In genomic region chr1:229410692-229411433, GRCh38 we compare ENCODE assay signal across 9 cellular contexts. TPM values are rescaled to one million over a fixed set of nuclear protein-coding genes. Genes with fewer than 3 reads are reported as not detected.
DNase-seq lines count a peak whose midpoint lies in the region; ATAC-seq and TF ChIP-seq lines count a peak whose summit lies in the region.
"Had no signal": no experiment of that assay in that cellular context is flagged by ENCODE, and none has a peak within 500 bp of the region (broad histone marks: within the 10 kb centered on the region; RNA-seq: fewer than 3 reads in every experiment).

No MANE protein-coding gene starts in this region.

- peaks cover 0 to 1% (median 0%) of the 10 kb centered on the region in 3 experiments; a peak in 2 of 7 replicates for H3K36me3 Mint-ChIP-seq in H9 (ENCODE audit: insufficient read depth in 1 of 3, low read depth in 3 of 3)
- H3K36me3 Mint-ChIP-seq: activated naive CD8-positive, alpha-beta T cell had no signal

- peak overlapping the region in 1 of 2 experiments; percentile 38; a peak in 2 of 5 replicates for H3K4me3 Mint-ChIP-seq in H9
- H3K4me3 Mint-ChIP-seq: activated naive CD8-positive, alpha-beta T cell had no signal

- no peak overlapping the region for H3K14ac ChIP-seq in H9 (ENCODE audit: insufficient read depth, low read length)

- peak overlapping the region in 1 of 3 experiments; percentile 53; a peak in 1 of 7 replicates for H3K27ac Mint-ChIP-seq in H9
- H3K27ac Mint-ChIP-seq: activated naive CD8-positive, alpha-beta T cell had no signal

- H3K9me3 Mint-ChIP-seq in H9, result no peaks in the 10 kb centered on the region; a peak in 1 of 5 replicates

- DNase-seq in ACHN (peak; percentile 74), H9 (peak; percentile 82), NCI-H510A treated with DMSO at 0.1 percent for 48 hours (lab: John Stamatoyannopoulos, UW) (peak; percentile 60), astrocyte of the hippocampus (ENCODE audit: low read depth, low spot score) (peak; percentile 69), islet precursor cell (peak; percentile 95), superior temporal gyrus (ENCODE audit: extremely low spot score) (peak; percentile 77)

- no peak overlapping the region for H2AK5ac ChIP-seq in H9 (ENCODE audit: insufficient read length, low read length)

- no peak overlapping the region for H4K91ac ChIP-seq in H9 (ENCODE audit: insufficient read length, low read depth, low read length)

- H4K5ac ChIP-seq in H9 (ENCODE audit: insufficient read length, low read depth, low read length), result no peak overlapping the region

- no peak overlapping the region for H3K9ac ChIP-seq in H9 (ENCODE audit: extremely low read depth, insufficient read length, low read length)

- no peaks in the 10 kb centered on the region for H4K20me1 ChIP-seq in H9 (ENCODE audit: control insufficient read depth, insufficient read depth, insufficient read length)

- H3K4me1 Mint-ChIP-seq in H9, result peaks cover 30 to 54% of the 10 kb centered on the region in 2 experiments

- H3K4me2 ChIP-seq in H9 (ENCODE audit: insufficient read depth, insufficient read length, low read length), result no peak overlapping the region

- no peak overlapping the region for H4K8ac ChIP-seq in H9 (replicated peaks; ENCODE audit: insufficient read length, low read depth, low read length)

- H2BK20ac ChIP-seq in H9 (ENCODE audit: low read depth, low read length, poor library complexity, severe bottlenecking), result no peak overlapping the region

- no peak overlapping the region for H2AFZ ChIP-seq in H9 (ENCODE audit: low read length)

- peaks cover 14% of the 10 kb centered on the region for H3K23me2 ChIP-seq in H9 (ENCODE audit: insufficient read length, low read depth, low read length, poor library complexity, severe bottlenecking)

- no peak overlapping the region for H3K18ac ChIP-seq in H9 (ENCODE audit: insufficient read length, low read depth, low read length)

- in situ Hi-C loops in ACHN (cut with HindIII; ENCODE audit: low pct_ligation_motif_present, low pct_unique_long_range_greater_than_20kb, low sequenced_read_pairs), result no loop called here

- no peak overlapping the region for H3K23ac ChIP-seq in H9 (ENCODE audit: insufficient read length, low read depth, low read length)

- H2BK120ac ChIP-seq in H9 (ENCODE audit: low read depth, low read length, poor library complexity, severe bottlenecking), result no peak overlapping the region

- peaks cover 68% of the 10 kb centered on the region for H3K27me3 Mint-ChIP-seq in H9 (ENCODE audit: low read depth)

- no peak overlapping the region for H3K56ac ChIP-seq in H9 (ENCODE audit: insufficient read length, low read depth, low read length)

- no peaks in the 10 kb centered on the region for H3K9me3 ChIP-seq in H9 (ENCODE audit: control insufficient read depth, low read depth, low read length)

- peaks cover 16% of the 10 kb centered on the region; the same call in 1 of the 2 replicates for H3K4me1 ChIP-seq in H9 (ENCODE audit: insufficient read depth, low read length)

- no peaks in the 10 kb centered on the region for H3K79me2 ChIP-seq in H9 (ENCODE audit: insufficient read depth, low read length)

- H3K79me1 ChIP-seq in H9 (ENCODE audit: insufficient read depth, low read depth, low read length, poor library complexity, severe bottlenecking), result no peaks in the 10 kb centered on the region

- peaks cover 7% of the 10 kb centered on the region; the same call in 1 of the 2 replicates for H3K27me3 ChIP-seq in H9 (ENCODE audit: insufficient read depth, low read length)

- no peak overlapping the region for H2BK5ac ChIP-seq in H9 (ENCODE audit: insufficient read length, low read length)

- H3K4ac ChIP-seq in H9 (ENCODE audit: low read depth, low read length), result no peak overlapping the region

- H3T11ph ChIP-seq in H9 (ENCODE audit: low read length), result no peak overlapping the region

- H2BK12ac ChIP-seq in H9 (ENCODE audit: insufficient read length, low read depth, low read length), result no peak overlapping the region

- H2BK15ac ChIP-seq in H9 (ENCODE audit: low read depth, low read length), result no peak overlapping the region

- no peak overlapping the region for H3K27ac ChIP-seq in H9 (ENCODE audit: insufficient read length, low read depth, low read length)

- WGBS in H9 (ENCODE audit: extremely low coverage, insufficient read length, low lambda C conversion rate), result no CpG with 5 or more reads among the region's 14 CpGs

- ATAC-seq in GM18868 (IDR thresholded peaks at IDR 0.05; ENCODE audit: unreplicated experiment) (no peak), GM21723 (IDR thresholded peaks at IDR 0.05; ENCODE audit: unreplicated experiment) (no peak)

- TF ChIP-seq CTCF in H9 (conservative IDR thresholded peaks at IDR 0.05), result no peak

RNA-seq across cellular contexts. Expression of gene ACTA1, which starts 23.0 kb away (rescaled TPM):
- total RNA-seq in H9 (2021), result 48.5 and 51.3 TPM in 2 replicates
